28 cellular contexts compared by ENCODE assay signal in the genomic region with DNA sequence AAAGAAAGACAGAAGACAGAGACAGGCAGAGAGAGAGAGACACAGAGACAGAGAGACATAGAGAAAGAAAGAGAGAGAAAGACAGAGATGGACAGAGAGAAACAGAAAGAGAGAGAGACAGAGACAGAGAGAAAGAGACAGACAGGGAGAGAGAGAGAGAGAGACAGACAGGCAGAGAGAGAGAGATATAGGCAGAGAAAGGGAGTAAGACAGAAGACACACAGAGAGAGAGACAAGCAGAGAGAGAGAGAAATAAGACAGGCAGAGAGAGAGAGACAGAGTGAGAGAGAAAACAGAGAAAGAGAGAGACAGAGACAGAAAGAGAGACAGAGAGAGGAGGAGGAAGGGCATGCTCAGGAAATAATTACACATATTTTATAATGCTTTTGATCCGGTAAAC.
DNase-seq lines count a peak whose midpoint lies in the region; TF ChIP-seq lines count a peak whose summit lies in the region.
"Had no signal": no experiment of that assay in that cellular context is flagged by ENCODE, and none has a peak within 500 bp of the region (broad histone marks: within the 10 kb centered on the region; RNA-seq: fewer than 3 reads in every experiment).

No MANE protein-coding gene starts in this region.

- no peak overlapping the region for H2AK5ac ChIP-seq in mesendoderm (ENCODE audit: low read length)

- no peak overlapping the region for H2AFZ ChIP-seq in OCI-LY7 (ENCODE audit: low read length)

- H4K20me1 ChIP-seq in OCI-LY7 (ENCODE audit: insufficient read depth, low read length), result no peaks in the 10 kb centered on the region

- peak overlapping the region; percentile 22 for H2BK5ac ChIP-seq in mesendoderm (ENCODE audit: low read length)

- no TSS peak for BruUV-seq in OCI-LY7 (replicated peaks; lab: Mats Ljungman, UMichigan)

- peak overlapping the region; percentile 54 for H3K56ac ChIP-seq in mesendoderm (ENCODE audit: low read length)

- H2BK15ac ChIP-seq in mesendoderm (replicated peaks; ENCODE audit: low read depth), result no peak overlapping the region

- no peak overlapping the region for H3K4me3 ChIP-seq in HEK293 (ENCODE audit: low read depth, low read length)
- H3K4me3 ChIP-seq in NT2/D1 (ENCODE audit: insufficient read length, low read depth), result peak overlapping the region; percentile 8
- H3K4me3 ChIP-seq in mesendoderm (ENCODE audit: low read length), result no peak overlapping the region
- no peak overlapping the region for H3K4me3 ChIP-seq in OCI-LY7 (ENCODE audit: low read depth, low read length, poor library complexity, severe bottlenecking)
- H3K4me3 ChIP-seq: A549, Peyer's patch had no signal

- H3K79me2 ChIP-seq in mesendoderm (ENCODE audit: control insufficient read depth, insufficient read depth, low read length), result no peaks in the 10 kb centered on the region
- H3K79me2 ChIP-seq in OCI-LY7 (ENCODE audit: insufficient read depth, low read depth, low read length), result no peaks in the 10 kb centered on the region

- POLR2A ChIA-PET in HEK293 (lab: Yijun Ruan, JAX), result no interaction called here
- POLR2A ChIA-PET in OCI-LY7 (lab: Charles Lee), result no interaction called here

- H3K9me3 ChIP-seq in ES-I3 (ENCODE audit: control insufficient read depth, insufficient read depth, low read length) (no peaks in the 10 kb centered on the region), HEK293 (ENCODE audit: control insufficient read depth, insufficient read depth, low read depth, low read length) (no peaks in the 10 kb centered on the region), NT2/D1 (ENCODE audit: insufficient read depth, low read length) (no peaks in the 10 kb centered on the region), OCI-LY7 (ENCODE audit: low read length) (no peaks in the 10 kb centered on the region)
- H3K9me3 ChIP-seq: A549, Peyer's patch had no signal

- no peaks in the 10 kb centered on the region for H3K79me1 ChIP-seq in mesendoderm (ENCODE audit: low read length)

- no peak overlapping the region for H2BK120ac ChIP-seq in mesendoderm (ENCODE audit: low read depth, low read length)

- no peak overlapping the region for H4K5ac ChIP-seq in mesendoderm (ENCODE audit: low read length)

- WGBS in mesendoderm (ENCODE audit: extremely low coverage, insufficient coverage, low lambda C conversion rate), result no CpG with 5 or more reads among the region's 1 CpG

- H3K4ac ChIP-seq in mesendoderm (ENCODE audit: low read depth, low read length), result no peak overlapping the region

- intact Hi-C loops in OCI-LY7 (cut with micrococcal nuclease; ENCODE audit: unreplicated experiment), result no loop called here

- H3K9ac ChIP-seq in ES-I3 (ENCODE audit: low read depth, low read length) (peak overlapping the region; percentile 38; the same call in 1 of the 2 replicates), NT2/D1 (ENCODE audit: insufficient read length, low read depth) (no peak overlapping the region), mesendoderm (ENCODE audit: low read length) (peak overlapping the region; percentile 47)

- no peak overlapping the region for H3K4me2 ChIP-seq in mesendoderm (ENCODE audit: low read length)
- H3K4me2 ChIP-seq in OCI-LY7 (ENCODE audit: low read length), result no peak overlapping the region
- H3K4me2 ChIP-seq: A549 had no signal

- H3K9me2 ChIP-seq in OCI-LY7 (ENCODE audit: insufficient read depth, low read length), result no peaks in the 10 kb centered on the region

- H3K4me1 ChIP-seq in ES-I3 (ENCODE audit: insufficient read depth, low read length), result peaks cover 4% of the 10 kb centered on the region; the same call in 1 of the 2 replicates
- H3K4me1 ChIP-seq in HEK293 (ENCODE audit: control insufficient read depth, insufficient read depth, low read length), result no peaks in the 10 kb centered on the region
- H3K4me1 ChIP-seq in NT2/D1 (ENCODE audit: insufficient read depth, insufficient read length), result no peaks in the 10 kb centered on the region
- H3K4me1 ChIP-seq in mesendoderm (ENCODE audit: control insufficient read depth, low read depth, low read length), result no peaks in the 10 kb centered on the region
- no peaks in the 10 kb centered on the region for H3K4me1 ChIP-seq in OCI-LY7 (ENCODE audit: insufficient read depth, low read length, poor library complexity, severe bottlenecking)
- H3K4me1 ChIP-seq: A549, Peyer's patch had no signal

- no peak overlapping the region for H3K23ac ChIP-seq in mesendoderm (ENCODE audit: low read length)

- H3K27me3 ChIP-seq in NT2/D1 (ENCODE audit: insufficient read depth, insufficient read length), result peaks cover 15% of the 10 kb centered on the region
- H3K27me3 ChIP-seq in mesendoderm (ENCODE audit: insufficient read depth, low read length, poor library complexity), result no peaks in the 10 kb centered on the region
- H3K27me3 ChIP-seq: Peyer's patch had no signal

- CTCF ChIA-PET in HEK293 (lab: Yijun Ruan, JAX), result no interaction called here
- CTCF ChIA-PET in OCI-LY7 (lab: Charles Lee; ENCODE audit: unreplicated experiment), result no interaction called here

- no peaks in the 10 kb centered on the region for H3K36me3 ChIP-seq in ES-I3 (ENCODE audit: insufficient read depth, low read length)
- H3K36me3 ChIP-seq in HEK293 (ENCODE audit: control insufficient read depth in 2 of 2, insufficient read depth in 1 of 2, low read length in 2 of 2), result no peaks in the 10 kb centered on the region
- H3K36me3 ChIP-seq in NT2/D1 (ENCODE audit: insufficient read depth, insufficient read length, low read length), result no peaks in the 10 kb centered on the region
- no peaks in the 10 kb centered on the region for H3K36me3 ChIP-seq in mesendoderm (ENCODE audit: control insufficient read depth, insufficient read depth, low read length)
- no peaks in the 10 kb centered on the region for H3K36me3 ChIP-seq in OCI-LY7 (ENCODE audit: insufficient read depth, low read length)
- H3K36me3 ChIP-seq: Peyer's patch had no signal

- no peak overlapping the region for H4K8ac ChIP-seq in mesendoderm (ENCODE audit: low read depth, low read length)

- no peak overlapping the region for H3K27ac ChIP-seq in HEK293 (ENCODE audit: extremely low read depth, low read depth, low read length)
- peak overlapping the region; percentile 33 for H3K27ac ChIP-seq in mesendoderm (ENCODE audit: low read depth, low read length)
- no peak overlapping the region for H3K27ac ChIP-seq in OCI-LY7 (ENCODE audit: low read depth, low read length, poor library complexity, severe bottlenecking)
- H3K27ac ChIP-seq: A549, Peyer's patch had no signal

- no peak overlapping the region for H3K18ac ChIP-seq in mesendoderm (ENCODE audit: low read length)

- no peak for DNase-seq in NT2/D1 (ENCODE audit: low read depth, low spot score)
- no peak for DNase-seq in mesendoderm
- DNase-seq in NCI-H2029 (lab: John Stamatoyannopoulos, UW), result no peak
- DNase-seq in OCI-LY7 (ENCODE audit: low spot score), result no peak
- no peak for DNase-seq in pons (ENCODE audit: low spot score)
- DNase-seq: C1 segment of cervical spinal cord; CD4-positive, alpha-beta memory T cell; COR-L47; DMS53; GF-D8; H7; HFFc6; IMR-90; KG1; NCI-H1048; NCI-H1417; NCI-H1694; NCI-H2081; NCI-H226; NCI-H510A; NCI-H69; OCI-M1; Peyer's patch; SHP77 treated with DMSO at 0.1 percent for 48 hours; T-helper 1 cell had no signal

- TF ChIP-seq CTCF in HEK293 (tag by site-specific recombination; IDR thresholded peaks at IDR 0.05) (no peak), OCI-LY7 (conservative IDR thresholded peaks at IDR 0.05; ENCODE audit: low read length) (no peak)

TF ChIP-seq in HEK293, 187 proteins besides CTCF, POLR2A, EP300 and RAD21:
- TF ChIP-seq ZNF596 (tag by site-specific recombination; IDR thresholded peaks at IDR 0.05) (peak; percentile 93), ZNF23 (tag by site-specific recombination; IDR thresholded peaks at IDR 0.05; ENCODE audit: borderline replicate concordance) (no peak), KLF7 (tag by site-specific recombination; IDR thresholded peaks at IDR 0.05; ENCODE audit: borderline replicate concordance) (no peak), ZNF211 (tag by site-specific recombination; IDR thresholded peaks at IDR 0.05; ENCODE audit: low read depth) (no peak), ZNF571 (tag by site-specific recombination; IDR thresholded peaks at IDR 0.05) (no peak), KLF10 (tag by site-specific recombination; IDR thresholded peaks at IDR 0.05) (no peak)
- TF ChIP-seq, protein P1, sequence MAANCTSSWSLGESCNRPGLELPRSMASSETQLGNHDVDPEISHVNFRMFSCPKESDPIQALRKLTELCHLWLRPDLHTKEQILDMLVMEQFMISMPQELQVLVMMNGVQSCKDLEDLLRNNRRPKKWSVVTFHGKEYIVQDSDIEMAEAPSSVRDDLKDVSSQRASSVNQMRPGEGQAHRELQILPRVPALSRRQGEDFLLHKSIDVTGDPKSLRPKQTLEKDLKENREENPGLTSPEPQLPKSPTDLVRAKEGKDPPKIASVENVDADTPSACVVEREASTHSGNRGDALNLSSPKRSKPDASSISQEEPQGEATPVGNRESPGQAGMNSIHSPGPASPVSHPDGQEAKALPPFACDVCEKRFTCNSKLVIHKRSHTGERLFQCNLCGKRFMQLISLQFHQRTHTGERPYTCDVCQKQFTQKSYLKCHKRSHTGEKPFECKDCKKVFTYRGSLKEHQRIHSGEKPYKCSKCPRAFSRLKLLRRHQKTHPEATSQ (tag by site-specific recombination; IDR thresholded peaks at IDR 0.05), result no peak
- TF ChIP-seq, protein P2, sequence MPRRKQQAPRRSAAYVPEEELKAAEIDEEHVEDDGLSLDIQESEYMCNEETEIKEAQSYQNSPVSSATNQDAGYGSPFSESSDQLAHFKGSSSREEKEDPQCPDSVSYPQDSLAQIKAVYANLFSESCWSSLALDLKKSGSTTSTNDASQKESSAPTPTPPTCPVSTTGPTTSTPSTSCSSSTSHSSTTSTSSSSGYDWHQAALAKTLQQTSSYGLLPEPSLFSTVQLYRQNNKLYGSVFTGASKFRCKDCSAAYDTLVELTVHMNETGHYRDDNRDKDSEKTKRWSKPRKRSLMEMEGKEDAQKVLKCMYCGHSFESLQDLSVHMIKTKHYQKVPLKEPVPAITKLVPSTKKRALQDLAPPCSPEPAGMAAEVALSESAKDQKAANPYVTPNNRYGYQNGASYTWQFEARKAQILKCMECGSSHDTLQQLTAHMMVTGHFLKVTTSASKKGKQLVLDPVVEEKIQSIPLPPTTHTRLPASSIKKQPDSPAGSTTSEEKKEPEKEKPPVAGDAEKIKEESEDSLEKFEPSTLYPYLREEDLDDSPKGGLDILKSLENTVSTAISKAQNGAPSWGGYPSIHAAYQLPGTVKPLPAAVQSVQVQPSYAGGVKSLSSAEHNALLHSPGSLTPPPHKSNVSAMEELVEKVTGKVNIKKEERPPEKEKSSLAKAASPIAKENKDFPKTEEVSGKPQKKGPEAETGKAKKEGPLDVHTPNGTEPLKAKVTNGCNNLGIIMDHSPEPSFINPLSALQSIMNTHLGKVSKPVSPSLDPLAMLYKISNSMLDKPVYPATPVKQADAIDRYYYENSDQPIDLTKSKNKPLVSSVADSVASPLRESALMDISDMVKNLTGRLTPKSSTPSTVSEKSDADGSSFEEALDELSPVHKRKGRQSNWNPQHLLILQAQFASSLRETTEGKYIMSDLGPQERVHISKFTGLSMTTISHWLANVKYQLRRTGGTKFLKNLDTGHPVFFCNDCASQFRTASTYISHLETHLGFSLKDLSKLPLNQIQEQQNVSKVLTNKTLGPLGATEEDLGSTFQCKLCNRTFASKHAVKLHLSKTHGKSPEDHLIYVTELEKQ (tag by site-specific recombination; IDR thresholded peaks at IDR 0.05; ENCODE audit: borderline replicate concordance), result no peak
